ENCODE assay signal across 8 cellular contexts in the genomic region with DNA sequence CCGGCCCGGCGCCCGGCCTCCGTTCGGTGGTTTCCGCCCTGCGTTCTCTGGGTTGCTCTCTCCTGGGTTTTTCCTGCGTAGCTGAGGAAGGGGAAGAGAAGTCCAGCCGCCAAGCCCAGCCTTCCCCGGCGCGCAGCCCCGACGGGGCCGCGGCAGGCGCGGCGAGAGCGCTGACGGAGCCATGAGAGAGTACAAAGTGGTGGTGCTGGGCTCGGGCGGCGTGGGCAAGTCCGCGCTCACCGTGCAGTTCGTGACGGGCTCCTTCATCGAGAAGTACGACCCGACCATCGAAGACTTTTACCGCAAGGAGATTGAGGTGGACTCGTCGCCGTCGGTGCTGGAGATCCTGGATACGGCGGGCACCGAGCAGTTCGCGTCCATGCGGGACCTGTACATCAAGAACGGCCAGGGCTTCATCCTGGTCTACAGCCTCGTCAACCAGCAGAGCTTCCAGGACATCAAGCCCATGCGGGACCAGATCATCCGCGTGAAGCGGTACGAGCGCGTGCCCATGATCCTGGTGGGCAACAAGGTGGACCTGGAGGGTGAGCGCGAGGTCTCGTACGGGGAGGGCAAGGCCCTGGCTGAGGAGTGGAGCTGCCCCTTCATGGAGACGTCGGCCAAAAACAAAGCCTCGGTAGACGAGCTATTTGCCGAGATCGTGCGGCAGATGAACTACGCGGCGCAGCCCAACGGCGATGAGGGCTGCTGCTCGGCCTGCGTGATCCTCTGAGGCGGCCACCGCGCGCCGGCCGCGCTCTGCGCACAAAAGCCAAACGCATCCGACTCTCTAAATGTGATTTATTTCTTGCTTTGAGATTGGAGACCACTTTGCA. TPM values are rescaled to one million over a fixed set of nuclear protein-coding genes. Genes with fewer than 3 reads are reported as not detected.
A peak's percentile ranks its signal among the peaks of the same experiment; 100 is the strongest.
DNase-seq lines count a peak whose midpoint lies in the region; ATAC-seq and TF ChIP-seq lines count a peak whose summit lies in the region.

No MANE protein-coding gene starts in this region.

- H3K4me1 ChIP-seq in BLaER1 treated with 17β-estradiol and CSF1 and Interleukin-3, amounts not matched to agents 10 nM and 100 nM: peaks cover 28 to 47% (median 37%) of the 10 kb centered on the region in 10 experiments
- H3K4me1 ChIP-seq in mammary epithelial cell (ENCODE audit: insufficient read depth, low read length): peaks cover 30% of the 10 kb centered on the region

- H2AFZ ChIP-seq in mammary epithelial cell (ENCODE audit: low read depth, low read length): no peak overlapping the region

- in situ Hi-C loops in mammary epithelial cell (cut with MboI; ENCODE audit: low sequenced_read_pairs in 2 of 2): loop anchor here (10.0 to 25.0 kb wide), 5 partner anchors 108 to 600 kb away; no protein-coding TSS in a partner anchor

- H3K9ac ChIP-seq in BLaER1 treated with 17β-estradiol and CSF1 and Interleukin-3, amounts not matched to agents 10 nM and 100 nM: peak overlapping the region; percentile 90 to 96 (median 93)
- peak overlapping the region; percentile 100 for H3K9ac ChIP-seq in mammary epithelial cell (ENCODE audit: insufficient read depth, low read length)

- CTCF ChIA-PET in mammary epithelial cell (lab: Charles Lee; ENCODE audit: low non-redundant PET): interaction anchor here (0.5 to 1.2 kb wide), 2 partner anchors 127 to 133 kb away, joined by 3 to 8 read pairs; no protein-coding TSS in a partner anchor

- no TSS peak for BruUV-seq in mammary epithelial cell (replicated peaks; lab: Mats Ljungman, UMichigan)

- H3K9me3 ChIP-seq in BLaER1 treated with 17β-estradiol and CSF1 and Interleukin-3, amounts not matched to agents 10 nM and 100 nM (replicated peaks in 1 of 11): no peaks in the 10 kb centered on the region
- H3K9me3 ChIP-seq in mammary epithelial cell (replicated peaks; ENCODE audit: insufficient read depth, low read length): no peaks in the 10 kb centered on the region

- H3K36me3 ChIP-seq in BLaER1 treated with 17β-estradiol and CSF1 and Interleukin-3, amounts not matched to agents 10 nM and 100 nM: peaks cover 2 to 41% (median 15%) of the 10 kb centered on the region in 11 experiments; a peak in 13 of 22 replicates
- H3K36me3 ChIP-seq in mammary epithelial cell (ENCODE audit: insufficient read depth, low read length) (peaks cover 22% of the 10 kb centered on the region), kidney epithelial cell (ENCODE audit: control insufficient read depth, insufficient read depth, low read length) (no peaks in the 10 kb centered on the region)

- peak in 1 of 2 experiments; percentile 34 for DNase-seq in HL-60 (ENCODE audit: low read depth in 1 of 2, low spot score in 1 of 2)
- DNase-seq in mammary epithelial cell: peak; percentile 42
- no peak for DNase-seq in kidney epithelial cell (ENCODE audit: low read depth)
- peak; percentile 4 to 12 for DNase-seq in stimulated activated CD4-positive, alpha-beta T cell treated with anti-CD3 and anti-CD28 coated beads, Interleukin-15, amount 100 ng/mL, for 48 hours (ENCODE audit: low read depth in 2 of 2)
- no peak for DNase-seq in SKM-1 treated with dmso at 0.1 percent for 144 hours (lab: John Stamatoyannopoulos, UW; ENCODE audit: unreplicated experiment)

- intact Hi-C loops in mammary epithelial cell (cut with micrococcal nuclease): loop anchor here (1.0 to 5.0 kb wide), 5 partner anchors 60 to 450 kb away; no protein-coding TSS in a partner anchor

- dilution Hi-C loops in mammary epithelial cell (cut with HindIII; ENCODE audit: low sequenced_read_pairs): loop anchor here (5.0 kb wide), 1 partner anchor 110 kb away; no protein-coding TSS in a partner anchor

- H4K20me1 ChIP-seq in BLaER1 treated with 17β-estradiol and CSF1 and Interleukin-3, amounts not matched to agents 10 nM and 100 nM: peaks cover 47 to 57% (median 56%) of the 10 kb centered on the region in 11 experiments
- peaks cover 28% of the 10 kb centered on the region for H4K20me1 ChIP-seq in mammary epithelial cell (ENCODE audit: insufficient read depth, low read length)

- H3K27ac ChIP-seq in BLaER1 treated with 17β-estradiol and CSF1 and Interleukin-3, amounts not matched to agents 10 nM and 100 nM: peak overlapping the region; percentile 69 to 96 (median 93)
- peak overlapping the region; percentile 72 for H3K27ac ChIP-seq in HL-60 (replicated peaks)
- peak overlapping the region; percentile 95 for H3K27ac ChIP-seq in mammary epithelial cell (ENCODE audit: insufficient read depth, low read depth, low read length)

- WGBS in mammary epithelial cell (ENCODE audit: low coverage, missing lambda C conversion rate): 1% methylated on average over 46 of the region's 82 CpGs

- peaks cover 57% of the 10 kb centered on the region for H3K79me2 ChIP-seq in mammary epithelial cell (ENCODE audit: insufficient read depth, low read length)

- peak overlapping the region; percentile 70 to 94 (median 89) for H3K4me3 ChIP-seq in BLaER1 treated with 17β-estradiol and CSF1 and Interleukin-3, amounts not matched to agents 10 nM and 100 nM
- H3K4me3 ChIP-seq in HL-60 (replicated peaks; ENCODE audit: insufficient read depth, low read length): peak overlapping the region; percentile 90
- H3K4me3 ChIP-seq in WI38 (ENCODE audit: low read depth, low read length): peak overlapping the region; percentile 90
- H3K4me3 ChIP-seq in mammary epithelial cell (replicated peaks in 1 of 3; ENCODE audit: insufficient read depth in 1 of 3, low read depth in 2 of 3, low read length in 3 of 3): peak overlapping the region; percentile 89 to 95 (median 92)
- H3K4me3 ChIP-seq in kidney epithelial cell (ENCODE audit: low read depth, low read length): peak overlapping the region; percentile 84

- peak; percentile 5 for ATAC-seq in GM19438 (IDR thresholded peaks at IDR 0.05; ENCODE audit: low read depth, unreplicated experiment)

- no peak for TF ChIP-seq CTCF in HL-60 (IDR thresholded peaks at IDR 0.05; ENCODE audit: insufficient read depth, low read length)
- TF ChIP-seq CTCF in WI38 (IDR thresholded peaks at IDR 0.05; ENCODE audit: low read depth, low read length): no peak
- no peak for TF ChIP-seq CTCF in mammary epithelial cell (conservative IDR thresholded peaks at IDR 0.05 in 1 of 2, IDR thresholded peaks at IDR 0.05 in 1 of 2; ENCODE audit: extremely low read depth in 1 of 2, insufficient read depth in 1 of 2, low read depth in 1 of 2, low read length in 2 of 2)
- TF ChIP-seq CTCF in kidney epithelial cell (IDR thresholded peaks at IDR 0.05; ENCODE audit: insufficient read depth, low read length, poor library complexity, severe bottlenecking): no peak

- peak overlapping the region; percentile 13 to 98 (median 92); a peak in 21 of 22 replicates for H3K4me2 ChIP-seq in BLaER1 treated with 17β-estradiol and CSF1 and Interleukin-3, amounts not matched to agents 10 nM and 100 nM
- peak overlapping the region; percentile 15 for H3K4me2 ChIP-seq in mammary epithelial cell (ENCODE audit: insufficient read depth, low read depth, low read length)

- no peaks in the 10 kb centered on the region for H3K27me3 ChIP-seq in BLaER1 treated with 17β-estradiol and CSF1 and Interleukin-3, amounts not matched to agents 10 nM and 100 nM
- H3K27me3 ChIP-seq in HL-60 (ENCODE audit: insufficient read depth, poor library complexity, severe bottlenecking) (no peaks in the 10 kb centered on the region), mammary epithelial cell (ENCODE audit: insufficient read depth, low read length) (no peaks in the 10 kb centered on the region), kidney epithelial cell (ENCODE audit: control insufficient read depth, insufficient read depth, low read length) (no peaks in the 10 kb centered on the region)

RNA-seq across cellular contexts. Expression of a gene that starts 0.7 kb away (rescaled TPM):
- total RNA-seq in mammary epithelial cell (10 to 100 TPM; 19.3 to 39.7 TPM), kidney epithelial cell (43.6 and 45.1 TPM in 2 replicates)
- 13.0 TPM for polyA plus RNA-seq in mammary epithelial cell
- 25.1 TPM for polyA minus RNA-seq in mammary epithelial cell

Comparison
In these comparisons a context has a peak if more than half of its experiments do, and no peak if none do; other contexts are left out.
1. DNase-seq: peak in mammary epithelial cell (single experiment) and stimulated activated CD4-positive, alpha-beta T cell treated with anti-CD3 and anti-CD28 coated beads, Interleukin-15, amount 100 ng/mL, for 48 hours (2 of 2); none in kidney epithelial cell (single experiment) and SKM-1 treated with dmso at 0.1 percent for 144 hours (single experiment).
2. Peak in every context shown above with its lines, with median percentiles within 50 percentile points of each other: H3K27ac ChIP-seq and H3K4me3 ChIP-seq.